In the genomic region with DNA sequence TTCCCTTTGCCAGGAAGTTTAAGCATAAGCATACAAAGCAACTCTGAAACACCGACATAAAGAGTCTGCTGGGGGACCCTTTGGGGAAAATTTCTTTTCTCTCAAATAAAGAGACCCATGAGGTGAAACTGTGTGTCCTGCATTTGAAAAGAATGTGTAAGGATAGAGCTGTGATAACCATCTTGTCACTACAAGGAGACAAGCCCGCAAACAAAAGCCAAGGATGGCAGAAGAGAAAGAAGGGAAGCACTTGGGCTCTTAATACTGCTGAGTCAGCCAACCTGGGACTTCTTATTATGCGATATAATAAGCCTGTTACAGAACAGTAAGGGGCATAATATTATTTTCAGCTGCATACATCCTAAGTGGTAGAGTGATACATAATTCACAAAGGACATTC, we compare ENCODE assay signal across 13 cellular contexts.
"Had no signal": no experiment of that assay in that cellular context is flagged by ENCODE, and none has a peak within 500 bp of the region (broad histone marks: within the 10 kb centered on the region; RNA-seq: fewer than 3 reads in every experiment).

No MANE protein-coding gene starts in this region.

- H3K4me3 ChIP-seq: mucosa of descending colon had no signal

- ATAC-seq: effector memory CD8-positive, alpha-beta T cell; left lobe of liver; mucosa of descending colon; naive thymus-derived CD4-positive, alpha-beta T cell had no signal

- H3K27ac Mint-ChIP-seq: activated CD4-positive, alpha-beta T cell treated with anti-CD3 and anti-CD28 coated beads, Interleukin-2, amount 10 ng/mL, durations not matched to agents 7 days and 5 days; activated naive CD8-positive, alpha-beta T cell treated with anti-CD3 and anti-CD28 coated beads for 36 hours; activated T-helper 1 cell treated with anti-CD3 and anti-CD28 coated beads, Interleukin-12 subunit alpha, Interleukin-12 subunit beta, Interleukin-2, Interleukin-4 antibody, amounts not matched to agents 30 ng/mL and 10 ng/mL and 1 ng/mL, durations not matched to agents 14 hours and 24 hours and 36 hours; dendritic cell treated with granulocyte-macrophage colony-stimulating factor and Interleukin-4, amounts not matched to agents 40 ng/mL and 50 ng/mL, for 4 days; effector memory CD8-positive, alpha-beta T cell; naive thymus-derived CD4-positive, alpha-beta T cell had no signal

- H3K4me3 Mint-ChIP-seq: activated CD4-positive, alpha-beta T cell treated with anti-CD3 and anti-CD28 coated beads, Interleukin-2, amount 10 ng/mL, durations not matched to agents 7 days and 5 days; activated naive CD8-positive, alpha-beta T cell treated with anti-CD3 and anti-CD28 coated beads for 36 hours; activated T-helper 1 cell treated with anti-CD3 and anti-CD28 coated beads, Interleukin-12 subunit alpha, Interleukin-12 subunit beta, Interleukin-2, Interleukin-4 antibody, amounts not matched to agents 30 ng/mL and 10 ng/mL and 1 ng/mL, durations not matched to agents 14 hours and 24 hours and 36 hours; dendritic cell treated with granulocyte-macrophage colony-stimulating factor and Interleukin-4, amounts not matched to agents 40 ng/mL and 50 ng/mL, for 4 days; effector memory CD8-positive, alpha-beta T cell; naive thymus-derived CD4-positive, alpha-beta T cell had no signal

- H3K9me3 ChIP-seq: mucosa of descending colon had no signal

- H3K9me3 Mint-ChIP-seq: activated naive CD8-positive, alpha-beta T cell treated with anti-CD3 and anti-CD28 coated beads for 36 hours; dendritic cell treated with granulocyte-macrophage colony-stimulating factor and Interleukin-4, amounts not matched to agents 40 ng/mL and 50 ng/mL, for 4 days; effector memory CD8-positive, alpha-beta T cell had no signal

- H3K27me3 Mint-ChIP-seq: activated CD4-positive, alpha-beta T cell treated with anti-CD3 and anti-CD28 coated beads, Interleukin-2, amount 10 ng/mL, durations not matched to agents 7 days and 5 days; activated naive CD8-positive, alpha-beta T cell treated with anti-CD3 and anti-CD28 coated beads for 36 hours; dendritic cell treated with granulocyte-macrophage colony-stimulating factor and Interleukin-4, amounts not matched to agents 40 ng/mL and 50 ng/mL, for 4 days; effector memory CD8-positive, alpha-beta T cell; naive thymus-derived CD4-positive, alpha-beta T cell had no signal

- DNase-seq: activated CD4-positive, alpha-beta T cell treated with anti-CD3 and anti-CD28 coated beads, Interleukin-2, amount 10 ng/mL, durations not matched to agents 7 days and 5 days; activated naive CD8-positive, alpha-beta T cell treated with anti-CD3 and anti-CD28 coated beads for 36 hours; cerebellar nuclear complex; effector memory CD8-positive, alpha-beta T cell; mucosa of descending colon; naive thymus-derived CD4-positive, alpha-beta T cell; small intestine; stimulated activated CD4-positive, alpha-beta T cell treated with anti-CD3 and anti-CD28 coated beads, Interleukin-4, amount 100 ng/mL, for 24 hours; stimulated activated naive CD4-positive, alpha-beta T cell treated with Interleukin-2 at 50 U/mL for 16 hours; trophoblast cell had no signal
